1 cellular context compared by ENCODE assay signal in genomic region chr2:224196789-224197188, GRCh38.
A peak's percentile ranks its signal among the peaks of the same experiment; 100 is the strongest.
TF ChIP-seq lines count a peak whose summit lies in the region.

No MANE protein-coding gene starts in this region.

TF ChIP-seq in HepG2, 621 proteins besides CTCF, POLR2A, EP300 and RAD21:
- TF ChIP-seq CHD2 (IDR thresholded peaks at IDR 0.05; ENCODE audit: low read depth, low read length) (no peak), NFE2L2 (IDR thresholded peaks at IDR 0.05; ENCODE audit: low read length) (0 out of 2 replicates have a peak, but pooled peaks have one; percentile 4)
